In genomic region chr11:81129618-81130017, GRCh38 we compare ENCODE assay signal across 35 cellular contexts.
"Had no signal": no experiment of that assay in that cellular context is flagged by ENCODE, and none has a peak within 500 bp of the region (broad histone marks: within the 10 kb centered on the region; RNA-seq: fewer than 3 reads in every experiment).

No MANE protein-coding gene starts in this region.

- H3K4me2 ChIP-seq: KMS-11 had no signal

- H3K27me3 ChIP-seq: MG63 had no signal

- H3K36me3 ChIP-seq: MG63 had no signal

- H3K27ac ChIP-seq: KMS-11 had no signal

- H3K4me3 ChIP-seq: MG63 had no signal

- H3K9ac ChIP-seq: KMS-11 had no signal

- H3K9me3 ChIP-seq: MG63 had no signal

- DNase-seq: Karpas-422, Kasumi-1, KG1, MG63, MM.1S, MV-4-11, NCI-H1048, NCI-H1092, NCI-H1092 treated with DMSO at 0.1 percent for 48 hours, NCI-H1105, NCI-H1105 treated with DMSO at 0.1 percent for 48 hours, NCI-H1417 treated with DMSO at 0.1 percent for 48 hours, NCI-H1436, NCI-H1436 treated with DMSO at 0.1 percent for 48 hours, NCI-H146, NCI-H1694, NCI-H1694 treated with DMSO at 0.1 percent for 48 hours, NCI-H187, NCI-H187 treated with DMSO at 0.1 percent for 48 hours, NCI-H1930, NCI-H2029, NCI-H2029 treated with DMSO at 0.1 percent for 48 hours, NCI-H2081, NCI-H2081 treated with DMSO at 0.1 percent for 48 hours, NCI-H2107, NCI-H2171, NCI-H2171 treated with DMSO at 0.1 percent for 48 hours, NCI-H2227 treated with DMSO at 0.1 percent for 48 hours, NCI-H226, NCI-H345, NCI-H446, NCI-H446 treated with DMSO at 0.1 percent for 48 hours, NCI-H510A, NCI-H510A treated with DMSO at 0.1 percent for 48 hours had no signal
